Comparison of ENCODE assay signal across 8 cellular contexts in genomic region chr16:30786936-30787612, GRCh38. TPM values are rescaled to one million over a fixed set of nuclear protein-coding genes. Genes with fewer than 3 reads are reported as not detected.
DNase-seq lines count a peak whose midpoint lies in the region; ATAC-seq, FAIRE-seq and TF ChIP-seq lines count a peak whose summit lies in the region.

Gene ZNF629, minus strand, starts transcription at chr16:30787205. Its CDS starts 2,723 bp downstream, at chr16:30784482.

- dilution Hi-C loops in endothelial cell of umbilical vein (cut with MboI; ENCODE audit: extremely low pct_ligation_motif_present, low sequenced_read_pairs) = no loop called here

- no peak for TF ChIP-seq POLR2A in endothelial cell of umbilical vein (IDR thresholded peaks at IDR 0.05; ENCODE audit: low read depth, low read length)

- ATAC-seq in memory B cell (ENCODE audit: low read depth) (peak; percentile 41), HG02970 (IDR thresholded peaks at IDR 0.05; ENCODE audit: low FRiP score, unreplicated experiment) (no peak)
- peak; percentile 67 for ATAC-seq in stimulated activated naive CD8-positive, alpha-beta T cell treated with anti-CD3 and anti-CD28 coated beads, Interleukin-15, amount 100 ng/mL, for 72 hours

- no peaks in the 10 kb centered on the region for H3K9me3 Mint-ChIP-seq in memory B cell
- no peaks in the 10 kb centered on the region for H3K9me3 Mint-ChIP-seq in stimulated activated naive CD8-positive, alpha-beta T cell treated with anti-CD3 and anti-CD28 coated beads, Interleukin-15, amount 100 ng/mL, for 72 hours

- H3K4me1 Mint-ChIP-seq in memory B cell = peaks cover 8% of the 10 kb centered on the region
- peaks cover 30% of the 10 kb centered on the region for H3K4me1 Mint-ChIP-seq in stimulated activated naive CD8-positive, alpha-beta T cell treated with anti-CD3 and anti-CD28 coated beads, Interleukin-15, amount 100 ng/mL, for 72 hours

- peak; percentile 59 to 76 (median 71) for DNase-seq in NCI-H1417 (lab: John Stamatoyannopoulos, UW)
- no peak for DNase-seq in NCI-H1417 treated with DMSO at 0.1 percent for 48 hours (lab: John Stamatoyannopoulos, UW)
- peak; percentile 63 for DNase-seq in NCI-H1092 (lab: John Stamatoyannopoulos, UW)
- DNase-seq in activated CD4-positive, alpha-beta T cell treated with anti-CD3 and anti-CD28 coated beads for 48 hours = peak; percentile 44
- DNase-seq in endothelial cell of umbilical vein (ENCODE audit: low read depth, low spot score) = peak; percentile 45
- no peak for DNase-seq in memory B cell (ENCODE audit: low spot score in 2 of 2)
- peak; percentile 22 to 33 for DNase-seq in stimulated activated naive CD8-positive, alpha-beta T cell treated with anti-CD3 and anti-CD28 coated beads, Interleukin-15, amount 100 ng/mL, for 72 hours

- peak within 1 kb of the TSS; percentile 84 for H3K4me3 Mint-ChIP-seq in memory B cell
- H3K4me3 Mint-ChIP-seq in stimulated activated naive CD8-positive, alpha-beta T cell treated with anti-CD3 and anti-CD28 coated beads, Interleukin-15, amount 100 ng/mL, for 72 hours = peak within 1 kb of the TSS; percentile 95 to 98

- H4K20me1 ChIP-seq in endothelial cell of umbilical vein (replicated peaks; ENCODE audit: control insufficient read depth, extremely low read depth, insufficient read depth, low read length) = no peaks in the 10 kb centered on the region

- FAIRE-seq in endothelial cell of umbilical vein (lab: Jason Lieb, UNC) = peak; percentile 67

- POLR2A ChIA-PET in endothelial cell of umbilical vein (lab: Charles Lee) = interaction anchor here (1.6 kb wide), 1 partner anchor 18 kb away, joined by 15 read pairs; no protein-coding TSS in a partner anchor

- intact Hi-C loops in endothelial cell of umbilical vein (cut with micrococcal nuclease) = loop anchor here (1.0 kb wide), 3 partner anchors 11 to 134 kb away; no protein-coding TSS in a partner anchor

- H3K27ac ChIP-seq in endothelial cell of umbilical vein (ENCODE audit: insufficient read depth, low read depth, low read length) = peak within 1 kb of the TSS; percentile 89

- H3K36me3 ChIP-seq in endothelial cell of umbilical vein (ENCODE audit: control insufficient read depth in 2 of 2, extremely low read depth in 1 of 2, insufficient read depth in 2 of 2, low read length in 2 of 2) = peaks cover 0 to 16% of the 10 kb centered on the region in 2 experiments

- peak within 1 kb of the TSS; percentile 99 for H3K9ac ChIP-seq in endothelial cell of umbilical vein (replicated peaks; ENCODE audit: extremely low read depth, insufficient read depth, low read length)

- BruUV-seq in endothelial cell of umbilical vein (replicated peaks; lab: Mats Ljungman, UMichigan) = TSS peak; percentile 49

- no peaks in the 10 kb centered on the region for H3K9me1 ChIP-seq in endothelial cell of umbilical vein (replicated peaks; ENCODE audit: control insufficient read depth, extremely low read depth, insufficient read depth, low read length)

- peak within 1 kb of the TSS; percentile 87 for H3K4me2 ChIP-seq in endothelial cell of umbilical vein (ENCODE audit: insufficient read depth, low read length)

- no peaks in the 10 kb centered on the region for H3K9me3 ChIP-seq in endothelial cell of umbilical vein (replicated peaks; ENCODE audit: control insufficient read depth, insufficient read depth, low read length)

- peaks cover 10% of the 10 kb centered on the region for H3K79me2 ChIP-seq in endothelial cell of umbilical vein (ENCODE audit: control insufficient read depth, insufficient read depth, low read length)

- no peaks in the 10 kb centered on the region for H3K27me3 ChIP-seq in endothelial cell of umbilical vein (ENCODE audit: control insufficient read depth in 2 of 2, insufficient read depth in 2 of 2, low read length in 2 of 2)

- no peak within 1 kb of the TSS for H3K27ac Mint-ChIP-seq in memory B cell
- peak within 1 kb of the TSS; percentile 95 to 96 for H3K27ac Mint-ChIP-seq in stimulated activated naive CD8-positive, alpha-beta T cell treated with anti-CD3 and anti-CD28 coated beads, Interleukin-15, amount 100 ng/mL, for 72 hours

- H3K36me3 Mint-ChIP-seq in memory B cell = peaks cover 4% of the 10 kb centered on the region

- H3K4me1 ChIP-seq in endothelial cell of umbilical vein (ENCODE audit: control insufficient read depth, extremely low read depth, insufficient read depth, low read length) = peaks cover 14% of the 10 kb centered on the region

- H3K4me3 ChIP-seq in endothelial cell of umbilical vein (replicated peaks in 1 of 3; ENCODE audit: insufficient read depth in 1 of 3, low read depth in 1 of 3, low read length in 3 of 3) = peak within 1 kb of the TSS; percentile 70 to 91 (median 91)

- TF ChIP-seq CTCF in endothelial cell of umbilical vein (IDR thresholded peaks at IDR 0.05; ENCODE audit: extremely low read depth in 1 of 2, insufficient read depth in 1 of 2, low read depth in 1 of 2, low read length in 2 of 2) = no peak

- H2AFZ ChIP-seq in endothelial cell of umbilical vein (ENCODE audit: low read depth, low read length) = peak within 1 kb of the TSS; percentile 90

- CTCF ChIA-PET in endothelial cell of umbilical vein (lab: Charles Lee) = interaction anchor here (0.6 to 1.5 kb wide), 6 partner anchors 10 to 155 kb away, joined by 3 to 20 read pairs (median 4); no protein-coding TSS in a partner anchor

- peaks cover 12% of the 10 kb centered on the region for H3K27me3 Mint-ChIP-seq in memory B cell
- no peaks in the 10 kb centered on the region for H3K27me3 Mint-ChIP-seq in stimulated activated naive CD8-positive, alpha-beta T cell treated with anti-CD3 and anti-CD28 coated beads, Interleukin-15, amount 100 ng/mL, for 72 hours

TF ChIP-seq in endothelial cell of umbilical vein, 7 proteins besides CTCF, POLR2A, EP300 and RAD21:
- TF ChIP-seq EZH2 (IDR thresholded peaks at IDR 0.05; ENCODE audit: borderline replicate concordance, low read depth, low read length, severe bottlenecking) (no peak), MAX (IDR thresholded peaks at IDR 0.05; ENCODE audit: insufficient read depth, insufficient read length) (no peak), JUN (IDR thresholded peaks at IDR 0.05; ENCODE audit: borderline replicate concordance, insufficient read depth, insufficient read length, low read depth) (no peak), FOS (IDR thresholded peaks at IDR 0.05; ENCODE audit: borderline replicate concordance, insufficient read depth, low read length) (no peak), MYC (IDR thresholded peaks at IDR 0.05; ENCODE audit: low read depth, low read length) (no peak), GATA2 (IDR thresholded peaks at IDR 0.05; ENCODE audit: insufficient read depth, insufficient read length, low read depth, low read length) (no peak), POLR2AphosphoS5 (IDR thresholded peaks at IDR 0.05; ENCODE audit: insufficient read depth, low read depth, low read length) (no peak)

RNA-seq across cellular contexts. Expression of gene ZNF629, which starts in this region (rescaled TPM):
- total RNA-seq in endothelial cell of umbilical vein = 11.2 and 11.7 TPM in 2 replicates
- 5.2 and 5.6 TPM in 2 replicates for polyA plus RNA-seq in endothelial cell of umbilical vein
- polyA plus RNA-seq in endothelial cell of umbilical vein (2011; cell fraction: cytosol; rRNA removed) = 4.5 and 4.7 TPM in 2 replicates
- polyA plus RNA-seq in endothelial cell of umbilical vein (2011; cell fraction: nucleus; rRNA removed) = 7.8 and 8.0 TPM in 2 replicates
- 7.8 and 9.0 TPM in 2 replicates for polyA plus RNA-seq in endothelial cell of umbilical vein (2012)
- 6.0 and 6.6 TPM in 2 replicates for polyA minus RNA-seq in endothelial cell of umbilical vein
- 7.5 TPM for polyA minus RNA-seq in endothelial cell of umbilical vein (2011; cell fraction: cytosol; rRNA and poly(A)+ RNA removed)
- polyA minus RNA-seq in endothelial cell of umbilical vein (2011; cell fraction: nucleus; rRNA and poly(A)+ RNA removed) = 5.1 and 7.2 TPM in 2 replicates

Comparison
In these comparisons a context has a peak if more than half of its experiments do, and no peak if none do; other contexts are left out.
1. DNase-seq: peak in NCI-H1417 (3 of 3), NCI-H1092 (single experiment), activated CD4-positive, alpha-beta T cell treated with anti-CD3 and anti-CD28 coated beads for 48 hours (single experiment), endothelial cell of umbilical vein (single experiment) and stimulated activated naive CD8-positive, alpha-beta T cell treated with anti-CD3 and anti-CD28 coated beads, Interleukin-15, amount 100 ng/mL, for 72 hours (2 of 2); none in NCI-H1417 treated with DMSO at 0.1 percent for 48 hours (single experiment) and memory B cell (0 of 2).